26 cellular contexts compared by ENCODE assay signal in the genomic region with DNA sequence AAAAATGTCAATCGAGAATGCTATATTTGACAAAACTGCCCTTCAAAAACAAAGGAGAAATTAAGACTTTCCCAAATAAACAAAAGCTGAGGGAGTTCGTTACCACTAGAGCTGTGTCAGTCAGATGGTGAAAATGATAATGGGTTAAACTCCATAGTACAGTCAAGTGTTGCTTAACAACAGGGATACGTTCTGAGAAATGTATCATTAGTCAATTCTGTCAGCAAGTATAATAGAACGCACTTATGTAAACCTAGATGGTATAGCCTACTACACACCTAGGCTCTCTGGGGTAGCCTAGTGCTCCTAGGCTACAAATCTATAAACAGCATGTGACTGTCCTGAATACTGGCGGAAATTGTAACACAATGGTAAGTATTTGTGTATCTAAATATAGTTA.
"Had no signal": no experiment of that assay in that cellular context is flagged by ENCODE, and none has a peak within 500 bp of the region (broad histone marks: within the 10 kb centered on the region; RNA-seq: fewer than 3 reads in every experiment).

No MANE protein-coding gene starts in this region.

- H3K36me3 ChIP-seq: brain microvascular endothelial cell, esophagus muscularis mucosa, gastroesophageal sphincter, heart right ventricle had no signal

- ATAC-seq: activated CD8-positive, alpha-beta T cell treated with anti-CD3 and anti-CD28 coated beads for 36 hours; activated T-cell treated with anti-CD3 and anti-CD28 coated beads, Interleukin-2, amount 50 U/mL, for 4 hours; activated T-helper 17 cell treated with anti-CD3 and anti-CD28 coated beads, Interleukin-2, amount 50 U/mL, for 72 hours; gastroesophageal sphincter; heart right ventricle had no signal

- H3K27ac ChIP-seq: brain microvascular endothelial cell, coronary artery, dorsolateral prefrontal cortex, esophagus muscularis mucosa, gastroesophageal sphincter, heart right ventricle, hepatocyte had no signal

- DNase-seq: activated CD4-positive, alpha-beta T cell treated with anti-CD3 and anti-CD28 coated beads for 1 hour; activated CD4-positive, alpha-beta T cell treated with anti-CD3 and anti-CD28 coated beads for 48 hours; activated CD4-positive, alpha-beta T cell treated with anti-CD3 and anti-CD28 coated beads, Interleukin-2, amount 50 U/mL, for 1 hour; activated CD4-positive, alpha-beta T cell treated with anti-CD3 and anti-CD28 coated beads, Interleukin-2, amount 50 U/mL, for 48 hours; activated CD4-positive, CD25-positive, alpha-beta regulatory T cell; activated CD8-positive, alpha-beta memory T cell treated with anti-CD3 and anti-CD28 coated beads for 24 hours; activated CD8-positive, alpha-beta T cell treated with anti-CD3 and anti-CD28 coated beads for 36 hours; activated effector memory CD4-positive, alpha-beta T cell treated with Interleukin-2 at 50 U/mL for 16 hours; activated gamma-delta T cell treated with Interleukin-2 at 50 U/mL for 16 hours; activated naive CD4-positive, alpha-beta T cell treated with anti-CD3 and anti-CD28 coated beads, Interleukin-2, amount 50 U/mL, for 16 hours; activated naive CD4-positive, alpha-beta T cell treated with Interleukin-2 at 50 U/mL for 16 hours; activated T-cell treated with anti-CD3 and anti-CD28 coated beads, Interleukin-2, amount 50 U/mL, for 4 hours; amniotic stem cell; anterior cingulate cortex; brain microvascular endothelial cell; dorsolateral prefrontal cortex; effector memory CD4-positive, alpha-beta T cell; erythroblast; foreskin melanocyte; heart right ventricle; T1000 had no signal

- H3K4me1 ChIP-seq: esophagus muscularis mucosa, gastroesophageal sphincter, heart right ventricle had no signal

- H3K4me3 ChIP-seq: coronary artery, dorsolateral prefrontal cortex, esophagus muscularis mucosa, gastroesophageal sphincter, heart right ventricle, hepatocyte had no signal

- H3K27me3 ChIP-seq: brain microvascular endothelial cell, dorsolateral prefrontal cortex, esophagus muscularis mucosa, gastroesophageal sphincter, heart right ventricle, hepatocyte had no signal
